In the genomic region with DNA sequence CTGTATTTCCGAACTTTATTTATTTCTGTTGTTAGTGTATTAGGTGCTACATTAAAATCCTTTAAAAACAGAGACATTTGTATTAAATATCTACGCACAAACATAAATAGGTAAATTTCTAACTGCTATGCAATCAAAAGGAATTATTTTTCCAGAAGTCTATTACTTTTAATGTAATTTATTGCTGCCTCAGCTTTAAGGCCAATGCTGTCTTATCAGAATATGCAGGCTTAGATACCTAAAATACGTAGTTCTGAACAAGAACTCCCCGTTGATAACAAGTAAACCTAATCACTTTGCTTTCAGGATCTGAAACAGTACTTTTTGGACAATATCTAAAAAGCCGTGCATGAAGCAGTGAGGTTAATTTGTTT, we compare ENCODE assay signal across 16 cellular contexts. TPM values are rescaled to one million over a fixed set of nuclear protein-coding genes. Genes with fewer than 3 reads are reported as not detected.
DNase-seq lines count a peak whose midpoint lies in the region; ATAC-seq, FAIRE-seq and TF ChIP-seq lines count a peak whose summit lies in the region.
"Had no signal": no experiment of that assay in that cellular context is flagged by ENCODE, and none has a peak within 500 bp of the region (broad histone marks: within the 10 kb centered on the region; RNA-seq: fewer than 3 reads in every experiment).

No MANE protein-coding gene starts in this region.

- H3K27ac ChIP-seq in A549 (no peak overlapping the region), HUES6 (ENCODE audit: low read depth, low read length) (no peak overlapping the region)
- H3K27ac ChIP-seq: SK-N-MC had no signal

- TF ChIP-seq RAD21 in A549 (conservative IDR thresholded peaks at IDR 0.05 in 1 of 2, IDR thresholded peaks at IDR 0.05 in 1 of 2): no peak

- H3K4me1 Mint-ChIP-seq in nephron: peaks cover 7% of the 10 kb centered on the region
- peaks cover 4% of the 10 kb centered on the region for H3K4me1 Mint-ChIP-seq in activated naive CD8-positive, alpha-beta T cell treated with anti-CD3 and anti-CD28 coated beads, Interleukin-2, amount 50 U/mL, for 24 hours

- H3K27me3 ChIP-seq in HUES6 (ENCODE audit: control insufficient read depth, insufficient read depth, low read length): peaks cover 47% of the 10 kb centered on the region
- peaks cover 23% of the 10 kb centered on the region for H3K27me3 ChIP-seq in bronchial epithelial cell (ENCODE audit: control insufficient read depth, insufficient read depth, low read length)

- H3K9me3 ChIP-seq in A549 (no peaks in the 10 kb centered on the region; the same call in 2 of the 3 replicates), HUES6 (ENCODE audit: control insufficient read depth, insufficient read depth, low read depth, low read length) (no peaks in the 10 kb centered on the region)

- H3K27ac Mint-ChIP-seq in nephron: peak overlapping the region in 2 of 3 experiments; percentile 43 to 80
- H3K27ac Mint-ChIP-seq in activated naive CD8-positive, alpha-beta T cell treated with anti-CD3 and anti-CD28 coated beads, Interleukin-2, amount 50 U/mL, for 24 hours: no peak overlapping the region

- H3K4me2 ChIP-seq in A549: no peak overlapping the region

- H3K36me3 ChIP-seq in HUES6 (ENCODE audit: control insufficient read depth, insufficient read depth, low read length) (no peaks in the 10 kb centered on the region), bronchial epithelial cell (ENCODE audit: control insufficient read depth, insufficient read depth, low read length) (no peaks in the 10 kb centered on the region)

- H3K9ac ChIP-seq in HUES6 (ENCODE audit: low read length): no peak overlapping the region

- WGBS in A549 (ENCODE audit: missing lambda C conversion rate): 88% methylated on average over 5 of the region's 5 CpGs

- TF ChIP-seq EP300 in A549 (IDR thresholded peaks at IDR 0.05): no peak

- POLR2A ChIA-PET in A549 (lab: Yijun Ruan, JAX): no interaction called here

- peak overlapping the region; percentile 74 to 86 (median 78) for H3K4me3 Mint-ChIP-seq in nephron
- H3K4me3 Mint-ChIP-seq in activated naive CD8-positive, alpha-beta T cell treated with anti-CD3 and anti-CD28 coated beads, Interleukin-2, amount 50 U/mL, for 24 hours: no peak overlapping the region

- TF ChIP-seq CTCF in A549 (IDR thresholded peaks at IDR 0.05) (no peak), bronchial epithelial cell (IDR thresholded peaks at IDR 0.05; ENCODE audit: insufficient read depth, low read length, severe bottlenecking) (no peak), nephron (IDR thresholded peaks at IDR 0.05; ENCODE audit: unreplicated experiment in 3 of 3) (no peak)

- H3K27me3 Mint-ChIP-seq in nephron (ENCODE audit: low read depth): peaks cover 78% of the 10 kb centered on the region
- peaks cover 55% of the 10 kb centered on the region for H3K27me3 Mint-ChIP-seq in activated naive CD8-positive, alpha-beta T cell treated with anti-CD3 and anti-CD28 coated beads, Interleukin-2, amount 50 U/mL, for 24 hours

- FAIRE-seq in A549 (lab: Jason Lieb, UNC) (no peak), bronchial epithelial cell (lab: Jason Lieb, UNC) (no peak), frontal cortex (lab: Jason Lieb, UNC) (no peak)
- FAIRE-seq: A204.1, GM12892 had no signal

- no peaks in the 10 kb centered on the region for H3K36me3 Mint-ChIP-seq in nephron (ENCODE audit: low read depth)
- H3K36me3 Mint-ChIP-seq in activated naive CD8-positive, alpha-beta T cell treated with anti-CD3 and anti-CD28 coated beads, Interleukin-2, amount 50 U/mL, for 24 hours (ENCODE audit: low read depth): no peaks in the 10 kb centered on the region

- no peak for ATAC-seq in A549
- no peak for ATAC-seq in activated naive CD8-positive, alpha-beta T cell treated with anti-CD3 and anti-CD28 coated beads, Interleukin-2, amount 50 U/mL, for 24 hours
- no peak for ATAC-seq in HG02973 (IDR thresholded peaks at IDR 0.05; ENCODE audit: unreplicated experiment)

- H3K9me3 Mint-ChIP-seq in nephron: peaks cover 13% of the 10 kb centered on the region
- peaks cover 12% of the 10 kb centered on the region for H3K9me3 Mint-ChIP-seq in activated naive CD8-positive, alpha-beta T cell treated with anti-CD3 and anti-CD28 coated beads, Interleukin-2, amount 50 U/mL, for 24 hours

- H3K4me3 ChIP-seq in A549: no peak overlapping the region
- H3K4me3 ChIP-seq in HUES6 (ENCODE audit: low read depth, low read length): peak overlapping the region; percentile 74
- H3K4me3 ChIP-seq in bronchial epithelial cell (ENCODE audit: low read depth, low read length): no peak overlapping the region
- H3K4me3 ChIP-seq: SK-N-MC had no signal

- TF ChIP-seq POLR2A in A549 (IDR thresholded peaks at IDR 0.05; ENCODE audit: low read length): no peak

- H3K4me1 ChIP-seq in A549 (no peaks in the 10 kb centered on the region), HUES6 (ENCODE audit: control insufficient read depth, insufficient read depth, low read length) (peaks cover 13% of the 10 kb centered on the region)

- no peak for DNase-seq in A549 (ENCODE audit: low read depth in 1 of 2, low spot score in 1 of 2)
- peak; percentile 9 for DNase-seq in bronchial epithelial cell (ENCODE audit: low read depth)
- DNase-seq in frontal cortex (ENCODE audit: low spot score in 2 of 2): no peak
- no peak for DNase-seq in activated naive CD8-positive, alpha-beta T cell treated with anti-CD3 and anti-CD28 coated beads, Interleukin-2, amount 50 U/mL, for 24 hours
- DNase-seq in stimulated activated naive CD4-positive, alpha-beta T cell treated with Interleukin-2 at 50 U/mL for 16 hours (lab: John Stamatoyannopoulos, UW): no peak
- DNase-seq: C1 segment of cervical spinal cord, NCI-H1436 treated with DMSO at 0.1 percent for 48 hours, NCI-H510A had no signal

- CTCF ChIA-PET in A549 (lab: Yijun Ruan, JAX): interaction anchor here (1.1 kb wide), 1 partner anchor 18 kb away, joined by 3 read pairs; no protein-coding TSS in a partner anchor

TF ChIP-seq in A549, 52 proteins besides CTCF, POLR2A, EP300 and RAD21:
- peak; percentile 46 for TF ChIP-seq MAFK (IDR thresholded peaks at IDR 0.05; ENCODE audit: partially characterized antibody)
- no peak for TF ChIP-seq SREBF2 (IDR thresholded peaks at IDR 0.05)

RNA-seq across cellular contexts. Expression of a gene that starts 33.3 kb away (rescaled TPM):
- polyA plus RNA-seq in A549 (2011; rRNA removed): 0.21 and 0.25 TPM in 2 replicates
- polyA plus RNA-seq in A549 (2012; cell fraction: cytosol; rRNA removed): 0.12 and 0.13 TPM in 2 replicates
- polyA plus RNA-seq in A549 (2012; cell fraction: nucleus; rRNA removed): 0.12 and 0.15 TPM in 2 replicates
- polyA plus RNA-seq in A549 (2017; fragmentation: RNase III; extraction: RNeasy Plus Mini Kit Qiagen cat#74134 plus additional on column Dnase treatment): 0.04 to 0.17 TPM (median 0.12 TPM) in 3 replicates
- polyA minus RNA-seq in A549 (2011; rRNA and poly(A)+ RNA removed): 0.50 and 0.97 TPM in 2 replicates
- 0.26 TPM in 1 of 2 replicates, not detected in the other for total RNA-seq in bronchial epithelial cell
- total RNA-seq in frontal cortex: not detected
- total RNA-seq: Daoy, H4 had no signal
